In genomic region chr14:105252552-105253328, GRCh38 we compare ENCODE assay signal across 19 cellular contexts.
"Had no signal": no experiment of that assay in that cellular context is flagged by ENCODE, and none has a peak within 500 bp of the region (broad histone marks: within the 10 kb centered on the region; RNA-seq: fewer than 3 reads in every experiment).

No MANE protein-coding gene starts in this region.

- DNase-seq: activated CD4-positive, alpha-beta T cell treated with anti-CD3 and anti-CD28 coated beads, Interleukin-2, amount 10 ng/mL, durations not matched to agents 24 days and 14 days; activated CD8-positive, alpha-beta T cell treated with anti-CD3 and anti-CD28 coated beads for 36 hours; activated gamma-delta T cell treated with Interleukin-2 at 50 U/mL for 16 hours; activated T-cell treated with anti-CD3 and anti-CD28 coated beads, Interleukin-2, amount 50 U/mL, for 72 hours; foreskin fibroblast; left colon; lower lobe of right lung; sigmoid colon; stimulated activated CD4-positive, alpha-beta T cell treated with anti-CD3 and anti-CD28 coated beads, Interleukin-4, amount 100 ng/mL, for 4 hours; stimulated activated naive B cell treated with anti-CD40 and anti-IgM and Interleukin-4, amounts not matched to agents 10 μg/mL and 1 μg/mL and 100 μg/mL, for 72 hours; T-helper 1 cell; T-helper 9 cell had no signal

- H3K27ac ChIP-seq: cardiac muscle cell, epithelial cell of prostate, lower lobe of right lung, pancreas, sigmoid colon, thoracic aorta had no signal

- H3K4me1 ChIP-seq: pancreas had no signal

- H3K27ac Mint-ChIP-seq: activated CD4-positive, alpha-beta T cell treated with anti-CD3 and anti-CD28 coated beads, Interleukin-2, amount 10 ng/mL, durations not matched to agents 24 days and 14 days; activated CD8-positive, alpha-beta T cell treated with anti-CD3 and anti-CD28 coated beads for 36 hours; activated T-cell treated with anti-CD3 and anti-CD28 coated beads, Interleukin-2, amount 50 U/mL, for 72 hours; stimulated activated naive B cell treated with anti-CD40 and anti-IgM and Interleukin-4, amounts not matched to agents 10 μg/mL and 1 μg/mL and 100 μg/mL, for 72 hours had no signal

- H3K27me3 ChIP-seq: cardiac muscle cell, pancreas, sigmoid colon had no signal

- H3K9me3 Mint-ChIP-seq: activated CD4-positive, alpha-beta T cell treated with anti-CD3 and anti-CD28 coated beads, Interleukin-2, amount 10 ng/mL, durations not matched to agents 24 days and 14 days; activated CD8-positive, alpha-beta T cell treated with anti-CD3 and anti-CD28 coated beads for 36 hours; activated naive CD4-positive, alpha-beta T cell treated with anti-CD3 and anti-CD28 coated beads, Interleukin-2, amount 50 U/mL, for 72 hours; activated T-cell treated with anti-CD3 and anti-CD28 coated beads, Interleukin-2, amount 50 U/mL, for 72 hours; mesothelial cell of epicardium; neural crest cell; stimulated activated naive B cell treated with anti-CD40 and anti-IgM and Interleukin-4, amounts not matched to agents 10 μg/mL and 1 μg/mL and 100 μg/mL, for 72 hours had no signal

- H3K36me3 Mint-ChIP-seq: activated naive CD4-positive, alpha-beta T cell treated with anti-CD3 and anti-CD28 coated beads, Interleukin-2, amount 50 U/mL, for 72 hours had no signal

- H3K4me3 Mint-ChIP-seq: activated CD4-positive, alpha-beta T cell treated with anti-CD3 and anti-CD28 coated beads, Interleukin-2, amount 10 ng/mL, durations not matched to agents 24 days and 14 days; activated CD8-positive, alpha-beta T cell treated with anti-CD3 and anti-CD28 coated beads for 36 hours; activated T-cell treated with anti-CD3 and anti-CD28 coated beads, Interleukin-2, amount 50 U/mL, for 72 hours; mesothelial cell of epicardium; stimulated activated naive B cell treated with anti-CD40 and anti-IgM and Interleukin-4, amounts not matched to agents 10 μg/mL and 1 μg/mL and 100 μg/mL, for 72 hours had no signal

- H3K9me3 ChIP-seq: lower lobe of right lung, pancreas, sigmoid colon, thoracic aorta had no signal

- ATAC-seq: activated CD8-positive, alpha-beta T cell treated with anti-CD3 and anti-CD28 coated beads for 36 hours; activated naive CD4-positive, alpha-beta T cell treated with anti-CD3 and anti-CD28 coated beads, Interleukin-2, amount 50 U/mL, for 72 hours; activated T-cell treated with anti-CD3 and anti-CD28 coated beads, Interleukin-2, amount 50 U/mL, for 72 hours; left colon; lower lobe of right lung; pancreas; stimulated activated naive B cell treated with anti-CD40 and anti-IgM and Interleukin-4, amounts not matched to agents 10 μg/mL and 1 μg/mL and 100 μg/mL, for 72 hours had no signal

- H3K4me3 ChIP-seq: cardiac muscle cell, lower lobe of right lung, pancreas, sigmoid colon, thoracic aorta had no signal
